8 cellular contexts compared by ENCODE assay signal in the genomic region with DNA sequence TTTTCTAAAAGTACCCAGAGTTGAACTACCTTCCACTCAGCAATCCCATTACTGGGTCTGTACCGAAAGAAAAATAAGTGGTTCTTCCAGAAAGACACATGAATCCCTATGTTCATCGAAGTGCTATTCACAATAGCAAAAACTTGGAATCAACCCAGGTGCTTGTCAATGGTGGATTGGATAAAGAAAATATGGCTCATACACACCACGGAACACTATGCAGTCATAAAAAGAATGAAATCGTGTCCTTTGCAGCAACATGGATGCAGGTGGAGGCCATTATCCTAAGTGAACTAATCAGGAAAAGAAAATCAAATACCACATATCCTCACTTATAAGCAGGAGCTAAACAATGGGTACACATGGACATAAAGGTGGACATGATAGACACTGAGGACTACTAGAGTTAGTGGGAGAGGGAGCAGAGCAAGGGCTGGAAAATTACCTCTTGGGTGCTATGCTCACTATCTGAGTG. TPM values are rescaled to one million over a fixed set of nuclear protein-coding genes. Genes with fewer than 3 reads are reported as not detected.
A peak's percentile ranks its signal among the peaks of the same experiment; 100 is the strongest.
DNase-seq lines count a peak whose midpoint lies in the region; ATAC-seq lines count a peak whose summit lies in the region.

No MANE protein-coding gene starts in this region.

- H3K9me3 Mint-ChIP-seq in activated CD4-positive, alpha-beta T cell treated with anti-CD3 and anti-CD28 coated beads for 36 hours (ENCODE audit: low read depth) = no peaks in the 10 kb centered on the region
- H3K9me3 Mint-ChIP-seq in activated CD4-positive, alpha-beta memory T cell treated with anti-CD3 and anti-CD28 coated beads, Interleukin-2, amount 10 ng/mL, durations not matched to agents 7 days and 5 days = no peaks in the 10 kb centered on the region
- no peaks in the 10 kb centered on the region for H3K9me3 Mint-ChIP-seq in immature natural killer cell

- POLR2A ChIA-PET in activated CD4-positive, alpha-beta T cell treated with anti-CD3 and anti-CD28 coated beads for 36 hours (lab: Charles Lee) = interaction anchor here (1.1 kb wide), 1 partner anchor 33 kb away, joined by 7 read pairs; a partner anchor contains a TSS
- POLR2A ChIA-PET in activated CD4-positive, alpha-beta memory T cell treated with anti-CD3 and anti-CD28 coated beads, Interleukin-2, amount 10 ng/mL, durations not matched to agents 7 days and 5 days (lab: Charles Lee) = interaction anchor here (0.6 to 3.5 kb wide), 6 partner anchors 32 to 334 kb away, joined by 3 to 34 read pairs (median 4); a partner anchor contains a TSS

- no peaks in the 10 kb centered on the region for H3K36me3 Mint-ChIP-seq in activated CD4-positive, alpha-beta T cell treated with anti-CD3 and anti-CD28 coated beads for 36 hours (ENCODE audit: low read depth)
- no peaks in the 10 kb centered on the region for H3K36me3 Mint-ChIP-seq in activated CD4-positive, alpha-beta memory T cell treated with anti-CD3 and anti-CD28 coated beads, Interleukin-2, amount 10 ng/mL, durations not matched to agents 7 days and 5 days (ENCODE audit: low read depth)
- H3K36me3 Mint-ChIP-seq in immature natural killer cell = no peaks in the 10 kb centered on the region

- ATAC-seq in activated CD4-positive, alpha-beta T cell treated with anti-CD3 and anti-CD28 coated beads for 36 hours = no peak
- ATAC-seq in GM19351 (IDR thresholded peaks at IDR 0.05; ENCODE audit: unreplicated experiment) = no peak
- no peak for ATAC-seq in GM18868 (IDR thresholded peaks at IDR 0.05; ENCODE audit: unreplicated experiment)

- intact Hi-C loops in activated CD4-positive, alpha-beta T cell treated with anti-CD3 and anti-CD28 coated beads for 36 hours (cut with DNase I, micrococcal nuclease) = loop anchor here (1.0 to 2.0 kb wide), 5 partner anchors 32 to 480 kb away; a partner anchor contains a TSS

- peaks cover 39% of the 10 kb centered on the region for H3K4me1 Mint-ChIP-seq in activated CD4-positive, alpha-beta T cell treated with anti-CD3 and anti-CD28 coated beads for 36 hours
- peaks cover 45% of the 10 kb centered on the region for H3K4me1 Mint-ChIP-seq in activated CD4-positive, alpha-beta memory T cell treated with anti-CD3 and anti-CD28 coated beads, Interleukin-2, amount 10 ng/mL, durations not matched to agents 7 days and 5 days
- peaks cover 42 to 52% of the 10 kb centered on the region in 2 donors for H3K4me1 Mint-ChIP-seq in immature natural killer cell

- CTCF ChIA-PET in activated CD4-positive, alpha-beta T cell treated with anti-CD3 and anti-CD28 coated beads for 36 hours (lab: Charles Lee) = interaction anchor here (0.7 to 1.0 kb wide), 2 partner anchors 9 to 255 kb away, joined by 3 to 4 read pairs; no protein-coding TSS in a partner anchor
- CTCF ChIA-PET in activated CD4-positive, alpha-beta memory T cell treated with anti-CD3 and anti-CD28 coated beads, Interleukin-2, amount 10 ng/mL, durations not matched to agents 7 days and 5 days (lab: Charles Lee) = interaction anchor here (0.6 to 2.5 kb wide), 4 partner anchors 24 to 499 kb away, joined by 3 to 6 read pairs (median 3); no protein-coding TSS in a partner anchor

- H3K27ac ChIP-seq in temporal lobe (ENCODE audit: low read depth, low read length) = peak overlapping the region; percentile 47

- no peaks in the 10 kb centered on the region for H3K27me3 Mint-ChIP-seq in activated CD4-positive, alpha-beta T cell treated with anti-CD3 and anti-CD28 coated beads for 36 hours
- H3K27me3 Mint-ChIP-seq in activated CD4-positive, alpha-beta memory T cell treated with anti-CD3 and anti-CD28 coated beads, Interleukin-2, amount 10 ng/mL, durations not matched to agents 7 days and 5 days = peaks cover 8% of the 10 kb centered on the region
- H3K27me3 Mint-ChIP-seq in immature natural killer cell (ENCODE audit: low read depth in 3 of 3) = peaks cover 3 to 22% (median 5%) of the 10 kb centered on the region in 3 donors

- DNase-seq in activated CD4-positive, alpha-beta T cell treated with anti-CD3 and anti-CD28 coated beads for 36 hours = no peak
- DNase-seq in activated CD4-positive, alpha-beta T cell treated with anti-CD3 and anti-CD28 coated beads, Interleukin-2, amount 50 U/mL, for 4 hours = no peak
- DNase-seq in activated CD4-positive, alpha-beta memory T cell treated with anti-CD3 and anti-CD28 coated beads, Interleukin-2, amount 10 ng/mL, durations not matched to agents 7 days and 5 days = no peak
- DNase-seq in immature natural killer cell (no peak), KBM-7 (no peak)

- in situ Hi-C loops in KBM-7 (cut with MboI; ENCODE audit: low pct_unique_long_range_greater_than_20kb, low sequenced_read_pairs) = no loop called here

- peak overlapping the region; percentile 72 for H3K27ac Mint-ChIP-seq in activated CD4-positive, alpha-beta T cell treated with anti-CD3 and anti-CD28 coated beads for 36 hours
- peak overlapping the region; percentile 78 for H3K27ac Mint-ChIP-seq in activated CD4-positive, alpha-beta memory T cell treated with anti-CD3 and anti-CD28 coated beads, Interleukin-2, amount 10 ng/mL, durations not matched to agents 7 days and 5 days
- H3K27ac Mint-ChIP-seq in immature natural killer cell = peak overlapping the region; percentile 88 to 94 (median 92)

- H3K4me3 Mint-ChIP-seq in activated CD4-positive, alpha-beta T cell treated with anti-CD3 and anti-CD28 coated beads for 36 hours = peak overlapping the region; percentile 77
- H3K4me3 Mint-ChIP-seq in activated CD4-positive, alpha-beta memory T cell treated with anti-CD3 and anti-CD28 coated beads, Interleukin-2, amount 10 ng/mL, durations not matched to agents 7 days and 5 days = peak overlapping the region; percentile 83
- peak overlapping the region; percentile 89 to 97 (median 93) for H3K4me3 Mint-ChIP-seq in immature natural killer cell

RNA-seq across cellular contexts. Expression of a gene that starts 32.9 kb away (rescaled TPM):
- 10 to 100 TPM; 24.2 to 25.5 TPM for total RNA-seq in activated CD4-positive, alpha-beta T cell treated with anti-CD3 and anti-CD28 coated beads for 36 hours
- 10 to 100 TPM; 31.1 to 32.3 TPM for total RNA-seq in activated CD4-positive, alpha-beta memory T cell treated with anti-CD3 and anti-CD28 coated beads, Interleukin-2, amount 10 ng/mL, durations not matched to agents 7 days and 5 days
- 10 to 100 TPM; 18.7 to 58.4 (median 18.9) TPM for polyA plus RNA-seq in immature natural killer cell
- total RNA-seq in temporal lobe = 96.1 TPM
